ENCODE assay signal across 8 cellular contexts in the genomic region with DNA sequence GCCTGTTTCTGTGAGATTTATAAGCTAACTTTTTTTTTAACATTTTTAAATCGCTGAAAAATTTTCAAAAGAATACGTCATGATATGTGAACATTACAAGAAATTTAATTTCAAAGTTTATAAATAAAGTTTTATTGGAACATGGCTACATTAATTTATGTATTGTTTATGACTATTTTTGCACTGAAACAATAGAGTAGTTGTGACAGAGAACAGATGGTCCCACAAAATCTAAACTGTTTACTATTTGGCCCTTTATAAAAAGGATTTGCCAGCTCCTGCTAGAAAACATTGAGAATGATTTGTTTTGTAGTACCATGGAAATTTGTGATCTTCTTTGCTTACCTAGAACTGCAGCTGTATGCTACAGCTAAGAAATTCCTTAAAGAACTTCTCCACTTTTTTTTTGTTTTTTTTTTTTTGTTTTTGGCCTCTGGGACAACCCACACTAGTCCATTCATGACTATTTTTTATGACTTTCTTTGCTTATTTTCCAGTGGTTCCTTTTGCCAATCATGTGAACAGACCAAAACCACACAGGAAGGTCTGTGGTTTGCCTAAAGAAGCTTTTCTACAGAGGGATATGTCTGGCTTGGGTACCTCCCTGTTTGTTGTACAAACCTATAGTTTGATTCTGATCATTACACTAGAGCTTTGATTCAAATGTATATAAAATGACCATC. TPM values are rescaled to one million over a fixed set of nuclear protein-coding genes. Genes with fewer than 3 reads are reported as not detected.
DNase-seq lines count a peak whose midpoint lies in the region; ATAC-seq, FAIRE-seq and TF ChIP-seq lines count a peak whose summit lies in the region.

No MANE protein-coding gene starts in this region.

- no peak for DNase-seq in activated naive CD4-positive, alpha-beta T cell (lab: John Stamatoyannopoulos, UW)
- DNase-seq in NOMO-1 treated with dmso at 0.1 percent for 144 hours (lab: John Stamatoyannopoulos, UW; ENCODE audit: unreplicated experiment) = peak; percentile 23
- peak; percentile 55 to 80 for DNase-seq in cardiac fibroblast (ENCODE audit: low read depth in 2 of 2)
- peak; percentile 13 for DNase-seq in urothelium cell line (ENCODE audit: low spot score)
- no peak for DNase-seq in endothelial cell (ENCODE audit: low spot score)

- H3K27ac Mint-ChIP-seq in activated naive CD4-positive, alpha-beta T cell treated with anti-CD3 and anti-CD28 coated beads, Interleukin-2, amount 50 U/mL, for 24 hours = peak overlapping the region; percentile 60
- H3K27ac Mint-ChIP-seq in endothelial cell (ENCODE audit: unreplicated experiment) = no peak overlapping the region

- H3K27me3 Mint-ChIP-seq in activated naive CD4-positive, alpha-beta T cell treated with anti-CD3 and anti-CD28 coated beads, Interleukin-2, amount 50 U/mL, for 24 hours = no peaks in the 10 kb centered on the region
- no peaks in the 10 kb centered on the region for H3K27me3 Mint-ChIP-seq in endothelial cell (ENCODE audit: unreplicated experiment)

- ATAC-seq in HG02798 (IDR thresholded peaks at IDR 0.05; ENCODE audit: poor library complexity, unreplicated experiment) (no peak), HG02623 (IDR thresholded peaks at IDR 0.05; ENCODE audit: unreplicated experiment) (no peak)

- peaks cover 72% of the 10 kb centered on the region for H3K4me1 Mint-ChIP-seq in activated naive CD4-positive, alpha-beta T cell treated with anti-CD3 and anti-CD28 coated beads, Interleukin-2, amount 50 U/mL, for 24 hours
- peaks cover 14% of the 10 kb centered on the region for H3K4me1 Mint-ChIP-seq in endothelial cell (ENCODE audit: unreplicated experiment)

- no peaks in the 10 kb centered on the region for H3K36me3 Mint-ChIP-seq in activated naive CD4-positive, alpha-beta T cell treated with anti-CD3 and anti-CD28 coated beads, Interleukin-2, amount 50 U/mL, for 24 hours
- H3K36me3 Mint-ChIP-seq in endothelial cell (ENCODE audit: low read depth, unreplicated experiment) = no peaks in the 10 kb centered on the region

- no peak overlapping the region for H3K4me3 ChIP-seq in cardiac fibroblast (replicated peaks in 1 of 2; ENCODE audit: low read depth in 2 of 2, low read length in 2 of 2)

- H3K9me3 Mint-ChIP-seq in activated naive CD4-positive, alpha-beta T cell treated with anti-CD3 and anti-CD28 coated beads, Interleukin-2, amount 50 U/mL, for 24 hours = no peaks in the 10 kb centered on the region
- H3K9me3 Mint-ChIP-seq in endothelial cell (ENCODE audit: unreplicated experiment) = no peaks in the 10 kb centered on the region

- peak overlapping the region; percentile 59 for H3K4me3 Mint-ChIP-seq in activated naive CD4-positive, alpha-beta T cell treated with anti-CD3 and anti-CD28 coated beads, Interleukin-2, amount 50 U/mL, for 24 hours
- H3K4me3 Mint-ChIP-seq in endothelial cell (ENCODE audit: unreplicated experiment) = no peak overlapping the region

- TF ChIP-seq CTCF in cardiac fibroblast (IDR thresholded peaks at IDR 0.05; ENCODE audit: low read depth, low read length) (no peak), endothelial cell (IDR thresholded peaks at IDR 0.05; ENCODE audit: unreplicated experiment) (no peak)

- no peak for FAIRE-seq in urothelium cell line (lab: Jason Lieb, UNC)

RNA-seq across cellular contexts. Expression of gene ST7, which starts 55.7 kb away (rescaled TPM):
- 44.1 TPM for total RNA-seq in endothelial cell (ENCODE audit: unreplicated experiment)

Comparison
In these comparisons a context has a peak if more than half of its experiments do, and no peak if none do; other contexts are left out.
1. DNase-seq: peak in NOMO-1 treated with dmso at 0.1 percent for 144 hours (single experiment), cardiac fibroblast (2 of 2) and urothelium cell line (single experiment); none in activated naive CD4-positive, alpha-beta T cell (0 of 4) and endothelial cell (single experiment).